In genomic region chr17:70134777-70135176, GRCh38 we compare ENCODE assay signal across 31 cellular contexts. TPM values are rescaled to one million over a fixed set of nuclear protein-coding genes. Genes with fewer than 3 reads are reported as not detected.
"Had no signal": no experiment of that assay in that cellular context is flagged by ENCODE, and none has a peak within 500 bp of the region (broad histone marks: within the 10 kb centered on the region; RNA-seq: fewer than 3 reads in every experiment).

No MANE protein-coding gene starts in this region.

- H3K36me3 ChIP-seq: brain microvascular endothelial cell had no signal

- H3K27me3 ChIP-seq: brain microvascular endothelial cell, dorsolateral prefrontal cortex had no signal

- FAIRE-seq: astrocyte, bronchial epithelial cell had no signal

- H3K27ac ChIP-seq: brain microvascular endothelial cell, coronary artery, dorsolateral prefrontal cortex had no signal

- H3K27ac Mint-ChIP-seq: activated CD4-positive, alpha-beta memory T cell treated with anti-CD3 and anti-CD28 coated beads, Interleukin-2, amount 10 ng/mL, durations not matched to agents 7 days and 5 days; activated CD4-positive, alpha-beta T cell treated with anti-CD3 and anti-CD28 coated beads, Interleukin-2, amount 10 ng/mL, durations not matched to agents 7 days and 5 days; activated naive CD8-positive, alpha-beta T cell; activated T-cell treated with anti-CD3 and anti-CD28 coated beads, Interleukin-2, amount 50 U/mL, for 24 hours; activated T-cell treated with anti-CD3 and anti-CD28 coated beads, Interleukin-2, amount 50 U/mL, for 72 hours; dendritic cell treated with granulocyte-macrophage colony-stimulating factor and Interleukin-4, amounts not matched to agents 40 ng/mL and 50 ng/mL, for 4 days; endodermal cell; WTC11 had no signal

- H3K36me3 Mint-ChIP-seq: activated naive CD8-positive, alpha-beta T cell; WTC11 had no signal

- DNase-seq: activated CD4-positive, alpha-beta memory T cell treated with anti-CD3 and anti-CD28 coated beads, Interleukin-2, amount 10 ng/mL, durations not matched to agents 7 days and 5 days; activated CD4-positive, alpha-beta T cell treated with anti-CD3 and anti-CD28 coated beads for 1 hour; activated CD4-positive, alpha-beta T cell treated with anti-CD3 and anti-CD28 coated beads for 4 hours; activated CD4-positive, alpha-beta T cell treated with anti-CD3 and anti-CD28 coated beads, Interleukin-2, amount 10 ng/mL, durations not matched to agents 7 days and 5 days; activated CD4-positive, alpha-beta T cell treated with anti-CD3 and anti-CD28 coated beads, Interleukin-2, amount 50 U/mL, for 4 hours; activated CD8-positive, alpha-beta memory T cell treated with anti-CD3 and anti-CD28 coated beads, Interleukin-2, amount 50 U/mL, for 48 hours; activated gamma-delta T cell; activated naive CD4-positive, alpha-beta T cell; activated naive CD4-positive, alpha-beta T cell treated with anti-CD3 and anti-CD28 coated beads, Interleukin-2, amount 50 U/mL, for 16 hours; activated T-cell treated with anti-CD3 and anti-CD28 coated beads for 4 hours; activated T-cell treated with anti-CD3 and anti-CD28 coated beads, Interleukin-2, amount 50 U/mL, for 24 hours; activated T-cell treated with anti-CD3 and anti-CD28 coated beads, Interleukin-2, amount 50 U/mL, for 72 hours; amniotic stem cell; anterior cingulate cortex; brain microvascular endothelial cell; dorsolateral prefrontal cortex; effector memory CD4-positive, alpha-beta T cell; endodermal cell; foreskin fibroblast; head of caudate nucleus; T-helper 2 cell had no signal

- H3K9me3 Mint-ChIP-seq: activated CD4-positive, alpha-beta memory T cell treated with anti-CD3 and anti-CD28 coated beads, Interleukin-2, amount 10 ng/mL, durations not matched to agents 7 days and 5 days; activated CD4-positive, alpha-beta T cell treated with anti-CD3 and anti-CD28 coated beads, Interleukin-2, amount 10 ng/mL, durations not matched to agents 7 days and 5 days; activated T-cell treated with anti-CD3 and anti-CD28 coated beads, Interleukin-2, amount 50 U/mL, for 24 hours; activated T-cell treated with anti-CD3 and anti-CD28 coated beads, Interleukin-2, amount 50 U/mL, for 72 hours; endodermal cell had no signal

- H3K4me3 ChIP-seq: coronary artery, dorsolateral prefrontal cortex had no signal

- H3K4me3 Mint-ChIP-seq: activated CD4-positive, alpha-beta memory T cell treated with anti-CD3 and anti-CD28 coated beads, Interleukin-2, amount 10 ng/mL, durations not matched to agents 7 days and 5 days; activated CD4-positive, alpha-beta T cell treated with anti-CD3 and anti-CD28 coated beads, Interleukin-2, amount 10 ng/mL, durations not matched to agents 7 days and 5 days; activated naive CD8-positive, alpha-beta T cell; activated T-cell treated with anti-CD3 and anti-CD28 coated beads, Interleukin-2, amount 50 U/mL, for 24 hours; activated T-cell treated with anti-CD3 and anti-CD28 coated beads, Interleukin-2, amount 50 U/mL, for 72 hours; central memory CD8-positive, alpha-beta T cell; dendritic cell treated with granulocyte-macrophage colony-stimulating factor and Interleukin-4, amounts not matched to agents 40 ng/mL and 50 ng/mL, for 4 days; endodermal cell; WTC11 had no signal

- H3K27me3 Mint-ChIP-seq: central memory CD8-positive, alpha-beta T cell had no signal

- ATAC-seq: activated T-cell treated with anti-CD3 and anti-CD28 coated beads, Interleukin-2, amount 50 U/mL, for 72 hours; esophagus mucosa; WTC11 had no signal

RNA-seq across cellular contexts. Expression of gene KCNJ2, which starts 34.6 kb away (rescaled TPM):
- total RNA-seq: activated CD4-positive, alpha-beta memory T cell treated with anti-CD3 and anti-CD28 coated beads, Interleukin-2, amount 10 ng/mL, durations not matched to agents 7 days and 5 days; activated CD4-positive, alpha-beta T cell treated with anti-CD3 and anti-CD28 coated beads, Interleukin-2, amount 10 ng/mL, durations not matched to agents 7 days and 5 days; activated T-cell treated with anti-CD3 and anti-CD28 coated beads, Interleukin-2, amount 50 U/mL, for 72 hours; T-helper 1 cell treated with Interleukin-12 subunit alpha and Interleukin-12 subunit beta and Interleukin-4 antibody, amounts not matched to agents 30 ng/mL and 1 ng/mL, for 36 hours had no signal

RNA-seq across cellular contexts. Expression of gene KCNJ16, which starts 59.8 kb away (rescaled TPM):
- total RNA-seq: activated CD4-positive, alpha-beta memory T cell treated with anti-CD3 and anti-CD28 coated beads, Interleukin-2, amount 10 ng/mL, durations not matched to agents 7 days and 5 days; activated CD4-positive, alpha-beta T cell treated with anti-CD3 and anti-CD28 coated beads, Interleukin-2, amount 10 ng/mL, durations not matched to agents 7 days and 5 days; activated T-cell treated with anti-CD3 and anti-CD28 coated beads, Interleukin-2, amount 50 U/mL, for 72 hours; bronchial epithelial cell; cardiac septum; esophagus mucosa; T-helper 1 cell treated with Interleukin-12 subunit alpha and Interleukin-12 subunit beta and Interleukin-4 antibody, amounts not matched to agents 30 ng/mL and 1 ng/mL, for 36 hours; WTC11 had no signal
